In the genomic region with DNA sequence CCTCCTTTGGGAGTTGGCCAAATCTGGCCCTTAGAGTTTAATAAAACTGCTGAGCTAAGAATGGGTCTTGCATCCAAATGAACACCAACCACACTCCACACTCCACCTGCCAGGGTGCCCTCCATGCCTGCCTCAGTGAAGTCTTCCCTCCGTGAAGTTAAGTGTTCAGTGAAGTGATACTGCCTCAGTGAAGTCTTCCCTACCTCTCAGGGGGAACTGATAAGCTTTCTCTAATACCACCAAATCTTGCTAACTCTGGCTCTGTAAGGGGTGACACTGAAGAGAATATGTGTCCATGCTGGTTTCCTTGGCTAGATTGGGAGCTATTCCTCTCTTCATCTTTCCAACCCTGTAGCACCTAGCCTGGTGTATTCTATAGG, we compare ENCODE assay signal across 24 cellular contexts.
"Had no signal": no experiment of that assay in that cellular context is flagged by ENCODE, and none has a peak within 500 bp of the region (broad histone marks: within the 10 kb centered on the region; RNA-seq: fewer than 3 reads in every experiment).

No MANE protein-coding gene starts in this region.

- H3K27ac ChIP-seq: dorsolateral prefrontal cortex, heart right ventricle, left ventricle myocardium inferior, lower lobe of right lung, neural progenitor cell, pancreas, prostate gland, spleen, testis, tibial nerve had no signal

- H3K27me3 ChIP-seq: dorsolateral prefrontal cortex, heart right ventricle, neural progenitor cell, pancreas, spleen, testis, tibial nerve had no signal

- H3K4me3 Mint-ChIP-seq: immature natural killer cell; memory B cell; mesothelial cell of epicardium; natural killer cell; neural progenitor cell; stimulated activated memory B cell treated with anti-CD40 and anti-IgM and Interleukin-4, amounts not matched to agents 10 μg/mL and 1 μg/mL and 100 μg/mL, for 72 hours; stimulated activated naive CD8-positive, alpha-beta T cell treated with anti-CD3 and anti-CD28 coated beads, Interleukin-15, amount 100 ng/mL, for 72 hours had no signal

- H3K4me3 ChIP-seq: dorsolateral prefrontal cortex, heart right ventricle, left ventricle myocardium inferior, lower lobe of right lung, neural progenitor cell, pancreas, prostate gland, spleen, tibial nerve had no signal

- H3K36me3 Mint-ChIP-seq: natural killer cell had no signal

- DNase-seq: cortex of kidney; dorsolateral prefrontal cortex; effector CD8-positive, alpha-beta T cell; heart right ventricle; hypothalamus; immature natural killer cell; left cardiac atrium; left ventricle myocardium inferior; lower lobe of right lung; natural killer cell; nucleus accumbens; spleen; stimulated activated CD4-positive, alpha-beta T cell treated with anti-CD3 and anti-CD28 coated beads, Interleukin-15, amount 100 ng/mL, for 24 hours; stimulated activated CD4-positive, alpha-beta T cell treated with anti-CD3 and anti-CD28 coated beads, Interleukin-1b, Interleukin-23, amount 100 ng/mL, for 48 hours; stimulated activated CD4-positive, alpha-beta T cell treated with anti-CD3 and anti-CD28 coated beads, Interleukin-4, amount 100 ng/mL, for 24 hours; stimulated activated naive CD8-positive, alpha-beta T cell treated with anti-CD3 and anti-CD28 coated beads, Interleukin-15, amount 100 ng/mL, for 72 hours; testis had no signal

- H3K4me1 ChIP-seq: heart right ventricle, left ventricle myocardium inferior, lower lobe of right lung, neural progenitor cell, pancreas, prostate gland, spleen, testis, tibial nerve had no signal

- H3K36me3 ChIP-seq: left ventricle myocardium inferior, neural progenitor cell, pancreas, prostate gland had no signal

- H3K27me3 Mint-ChIP-seq: stimulated activated memory B cell treated with anti-CD40 and anti-IgM and Interleukin-4, amounts not matched to agents 10 μg/mL and 1 μg/mL and 100 μg/mL, for 72 hours; stimulated activated naive CD8-positive, alpha-beta T cell treated with anti-CD3 and anti-CD28 coated beads, Interleukin-15, amount 100 ng/mL, for 72 hours had no signal

- H3K4me1 Mint-ChIP-seq: immature natural killer cell; memory B cell; mesothelial cell of epicardium; natural killer cell; neural progenitor cell; stimulated activated memory B cell treated with anti-CD40 and anti-IgM and Interleukin-4, amounts not matched to agents 10 μg/mL and 1 μg/mL and 100 μg/mL, for 72 hours; stimulated activated naive CD8-positive, alpha-beta T cell treated with anti-CD3 and anti-CD28 coated beads, Interleukin-15, amount 100 ng/mL, for 72 hours had no signal

- H3K27ac Mint-ChIP-seq: immature natural killer cell; memory B cell; mesothelial cell of epicardium; natural killer cell; neural progenitor cell; stimulated activated memory B cell treated with anti-CD40 and anti-IgM and Interleukin-4, amounts not matched to agents 10 μg/mL and 1 μg/mL and 100 μg/mL, for 72 hours; stimulated activated naive CD8-positive, alpha-beta T cell treated with anti-CD3 and anti-CD28 coated beads, Interleukin-15, amount 100 ng/mL, for 72 hours had no signal

- ATAC-seq: natural killer cell, pancreas had no signal

- H3K9me3 ChIP-seq: left ventricle myocardium inferior, lower lobe of right lung, pancreas, prostate gland, testis had no signal

- H3K9me3 Mint-ChIP-seq: immature natural killer cell; memory B cell; natural killer cell; stimulated activated memory B cell treated with anti-CD40 and anti-IgM and Interleukin-4, amounts not matched to agents 10 μg/mL and 1 μg/mL and 100 μg/mL, for 72 hours; stimulated activated naive CD8-positive, alpha-beta T cell treated with anti-CD3 and anti-CD28 coated beads, Interleukin-15, amount 100 ng/mL, for 72 hours had no signal

- H3K4me2 ChIP-seq: neural progenitor cell had no signal

- H2AFZ ChIP-seq: neural progenitor cell had no signal
